Comparison of ENCODE assay signal across 8 cellular contexts in the genomic region with DNA sequence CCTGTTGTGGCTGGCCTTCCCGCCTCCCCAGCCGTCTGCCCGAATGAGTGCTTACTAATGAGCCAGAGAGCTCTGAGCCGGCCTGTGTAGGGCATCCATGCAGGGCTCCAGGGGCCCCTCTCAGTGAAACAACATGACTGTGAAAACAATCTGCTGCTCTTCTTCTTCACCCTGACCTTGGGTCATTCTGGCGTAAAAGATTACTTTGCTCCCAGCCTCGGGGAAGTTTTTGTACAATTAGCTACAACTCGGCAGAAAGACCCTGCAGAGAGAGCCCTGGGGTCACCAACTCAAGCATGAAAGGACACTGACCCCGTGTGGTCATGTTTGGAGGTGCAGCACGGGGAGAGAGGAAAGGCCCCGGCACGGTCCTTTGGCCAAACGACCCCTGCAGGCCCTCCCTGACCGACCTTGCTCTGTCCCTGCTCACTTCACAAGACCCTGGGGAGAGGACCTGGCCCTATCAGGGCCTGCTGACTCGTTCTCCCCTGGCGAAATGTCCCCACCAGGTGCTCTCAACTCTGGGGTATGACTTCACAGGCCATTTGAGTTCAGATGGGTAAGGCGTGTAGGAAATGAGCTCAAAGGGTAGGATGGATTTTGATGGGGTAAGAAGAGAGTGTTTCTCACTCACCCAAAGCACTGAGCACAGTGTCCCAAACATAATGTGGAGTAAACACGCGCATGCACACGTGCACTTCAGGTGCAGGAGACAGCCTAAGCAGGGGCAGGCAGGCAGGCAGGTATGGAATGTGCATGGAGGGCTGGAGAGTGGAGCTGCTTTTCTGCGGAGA. TPM values are rescaled to one million over a fixed set of nuclear protein-coding genes. Genes with fewer than 3 reads are reported as not detected.
A peak's percentile ranks its signal among the peaks of the same experiment; 100 is the strongest.
DNase-seq lines count a peak whose midpoint lies in the region; ATAC-seq and TF ChIP-seq lines count a peak whose summit lies in the region.

No MANE protein-coding gene starts in this region.

- peak overlapping the region; percentile 30 for H3K4me3 ChIP-seq in choroid plexus epithelial cell (ENCODE audit: low read depth, low read length)
- no peak overlapping the region for H3K4me3 ChIP-seq in lower leg skin (ENCODE audit: low read depth, poor library complexity, severe bottlenecking)

- DNase-seq in NCI-H2081 (lab: John Stamatoyannopoulos, UW) = peak; percentile 32 to 54
- no peak for DNase-seq in NCI-H2081 treated with DMSO at 0.1 percent for 48 hours (lab: John Stamatoyannopoulos, UW)
- peak; percentile 61 for DNase-seq in NCI-H345 (lab: John Stamatoyannopoulos, UW)
- peak; percentile 74 for DNase-seq in activated CD4-positive, CD25-positive, alpha-beta regulatory T cell treated with anti-CD3 and anti-CD28 coated beads, Interleukin-2, amount 50 U/mL, for 72 hours
- peak; percentile 75 for DNase-seq in choroid plexus epithelial cell (ENCODE audit: low read depth)
- peak; percentile 59 to 94 for DNase-seq in lower leg skin (ENCODE audit: low spot score in 2 of 2)
- DNase-seq in stimulated activated CD4-positive, alpha-beta T cell treated with anti-CD3 and anti-CD28 coated beads, Interleukin-4, amount 100 ng/mL, for 48 hours (ENCODE audit: low read depth in 2 of 2) = peak; percentile 60

- ATAC-seq in HG02938 (IDR thresholded peaks at IDR 0.05; ENCODE audit: unreplicated experiment) = peak; percentile 80

- no peak for TF ChIP-seq POLR2A in lower leg skin (IDR thresholded peaks at IDR 0.05)

- peak; percentile 96 for TF ChIP-seq CTCF in choroid plexus epithelial cell (conservative IDR thresholded peaks at IDR 0.05; ENCODE audit: low read depth, low read length)
- peak in 1 of 3 donors; percentile 23 for TF ChIP-seq CTCF in lower leg skin (IDR thresholded peaks at IDR 0.05)

- intact Hi-C loops in lower leg skin (cut with DNase I; ENCODE audit: low total_unique reads) = loop anchor here (5.0 to 10.0 kb wide), 2 partner anchors 460 to 698 kb away; no protein-coding TSS in a partner anchor

- WGBS in lower leg skin, 2 donors = 25 to 29% methylated on average over 18 to 20 of the region's 20 CpGs

RNA-seq across cellular contexts. Expression of gene FAM20B, which starts 22.9 kb away (rescaled TPM):
- total RNA-seq in lower leg skin = 10 to 100 TPM; 16.7 to 25.2 (median 20.3) TPM
